32 cellular contexts compared by ENCODE assay signal in the genomic region with DNA sequence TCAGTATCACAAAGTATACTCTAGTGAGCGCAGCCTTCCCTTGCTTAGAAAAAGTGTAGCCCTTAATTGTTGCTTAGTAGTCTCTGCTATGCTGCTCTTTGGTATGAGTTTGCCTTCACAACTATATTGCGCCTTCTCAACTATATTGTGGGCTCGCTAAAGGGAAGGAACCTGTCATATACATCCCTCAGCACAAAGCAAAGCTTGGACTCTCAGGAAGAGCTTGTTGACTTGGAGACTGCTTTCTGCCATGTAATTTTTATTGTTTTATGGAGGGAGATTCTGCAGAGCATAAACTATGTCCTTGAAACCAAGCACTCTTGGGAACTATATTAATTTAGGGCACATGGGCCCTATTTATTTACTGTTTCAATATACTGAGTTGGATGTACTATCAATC.
"Had no signal": no experiment of that assay in that cellular context is flagged by ENCODE, and none has a peak within 500 bp of the region (broad histone marks: within the 10 kb centered on the region; RNA-seq: fewer than 3 reads in every experiment).

No MANE protein-coding gene starts in this region.

- H3K4me2 ChIP-seq: PC-9 had no signal

- DNase-seq: Kasumi-1, KG1, MG63, NCI-H1048, NCI-H1092 treated with DMSO at 0.1 percent for 48 hours, NCI-H1105 treated with DMSO at 0.1 percent for 48 hours, NCI-H1417, NCI-H1436, NCI-H146, NCI-H1694, NCI-H187, NCI-H2029, NCI-H2081, NCI-H2171 treated with DMSO at 0.1 percent for 48 hours, NCI-H2227 treated with DMSO at 0.1 percent for 48 hours, NCI-H446 treated with DMSO at 0.1 percent for 48 hours, NCI-H510A, NCI-H524, NCI-H526, NCI-H69, NCI-H748 treated with DMSO at 0.1 percent for 48 hours, NCI-H82, PC-9, SHP77, SIG-M5, SJCRH30 had no signal

- H3K27ac ChIP-seq: PC-9, RWPE1, SJCRH30, SK-N-MC had no signal

- ATAC-seq: K562, Panc1, Right ventricle myocardium inferior, SK-N-SH treated with all-trans-retinoic acid at 6 μM for 48 hours had no signal

- H3K4me3 ChIP-seq: K562, MG63, PC-9, SJCRH30, SK-N-MC had no signal

- H2AFZ ChIP-seq: PC-9 had no signal

- H3K4me1 ChIP-seq: SJCRH30 had no signal

- H3K27me3 ChIP-seq: MG63, SJCRH30 had no signal

- H3K36me3 ChIP-seq: MG63, SJCRH30 had no signal

- H3K9me3 ChIP-seq: MG63, SJCRH30 had no signal
